ENCODE assay signal across 19 cellular contexts in the genomic region with DNA sequence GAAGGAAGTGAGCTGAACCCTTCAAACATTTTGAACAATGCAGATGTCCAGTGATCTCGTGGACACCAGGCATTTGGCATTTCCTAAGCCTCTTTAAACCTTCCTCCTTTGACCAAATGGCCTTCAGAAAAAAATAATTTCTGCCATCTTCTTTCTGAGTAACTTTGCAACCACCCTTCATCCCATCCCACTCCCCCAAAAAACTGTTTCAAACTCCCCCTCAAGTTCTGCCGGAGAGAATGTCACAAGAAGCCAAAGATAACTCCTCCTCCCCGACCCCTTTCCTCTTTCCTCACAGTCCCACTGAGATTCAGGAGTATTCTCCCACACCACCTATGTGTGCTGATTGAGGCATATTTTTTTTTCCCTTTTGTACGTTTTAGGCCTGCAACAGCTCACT. TPM values are rescaled to one million over a fixed set of nuclear protein-coding genes. Genes with fewer than 3 reads are reported as not detected.
A peak's percentile ranks its signal among the peaks of the same experiment; 100 is the strongest.
DNase-seq lines count a peak whose midpoint lies in the region; ATAC-seq, FAIRE-seq and TF ChIP-seq lines count a peak whose summit lies in the region.
"Had no signal": no experiment of that assay in that cellular context is flagged by ENCODE, and none has a peak within 500 bp of the region (broad histone marks: within the 10 kb centered on the region; RNA-seq: fewer than 3 reads in every experiment).

No MANE protein-coding gene starts in this region.

- peaks cover 6% of the 10 kb centered on the region; the same call in 1 of the 2 replicates for H3K9me3 ChIP-seq in OCI-LY1 (ENCODE audit: low read length)
- H3K9me3 ChIP-seq in naive thymus-derived CD4-positive, alpha-beta T cell (ENCODE audit: control insufficient read depth in 2 of 3, low read length in 3 of 3), result no peaks in the 10 kb centered on the region
- H3K9me3 ChIP-seq: HAP-1, thoracic aorta had no signal

- intact Hi-C loops in naive thymus-derived CD4-positive, alpha-beta T cell (cut with micrococcal nuclease), result no loop called here

- CTCF ChIA-PET in naive thymus-derived CD4-positive, alpha-beta T cell (lab: Charles Lee), result no interaction called here

- TF ChIP-seq CTCF in OCI-LY1 (IDR thresholded peaks at IDR 0.05; ENCODE audit: low read length) (no peak), glutamatergic neuron (IDR thresholded peaks at IDR 0.05; ENCODE audit: partially characterized antibody, unreplicated experiment) (no peak)

- H3K4me1 ChIP-seq in OCI-LY1 (ENCODE audit: insufficient read depth, low read length, severe bottlenecking), result peaks cover 20% of the 10 kb centered on the region
- H3K4me1 ChIP-seq in naive thymus-derived CD4-positive, alpha-beta T cell (ENCODE audit: control insufficient read depth in 2 of 2, insufficient read depth in 2 of 2, low read length in 2 of 2), result no peaks in the 10 kb centered on the region
- H3K4me1 ChIP-seq: HAP-1 had no signal

- no peak overlapping the region for H2AFZ ChIP-seq in OCI-LY1 (ENCODE audit: low read length)

- no peak overlapping the region for H3K4me3 ChIP-seq in OCI-LY1 (ENCODE audit: low read depth, low read length, poor library complexity, severe bottlenecking)
- no peak overlapping the region for H3K4me3 ChIP-seq in naive thymus-derived CD4-positive, alpha-beta T cell (ENCODE audit: low read length)
- H3K4me3 ChIP-seq: HAP-1, thoracic aorta had no signal

- no peaks in the 10 kb centered on the region for H3K9me2 ChIP-seq in OCI-LY1 (ENCODE audit: low read depth, low read length)

- POLR2A ChIA-PET in naive thymus-derived CD4-positive, alpha-beta T cell (lab: Charles Lee), result no interaction called here

- FAIRE-seq in H54 (lab: Jason Lieb, UNC), result no peak
- FAIRE-seq: D721Med, GM12891 had no signal

- H3F3A ChIP-seq in OCI-LY1 (ENCODE audit: insufficient read depth, low read length), result no peaks in the 10 kb centered on the region

- peaks cover 3% of the 10 kb centered on the region for H3K36me3 Mint-ChIP-seq in activated naive CD8-positive, alpha-beta T cell
- peaks cover 3% of the 10 kb centered on the region for H3K36me3 Mint-ChIP-seq in activated naive CD8-positive, alpha-beta T cell treated with anti-CD3 and anti-CD28 coated beads, Interleukin-2, amount 50 U/mL, for 24 hours (ENCODE audit: low read depth)
- H3K36me3 Mint-ChIP-seq in glutamatergic neuron (ENCODE audit: unreplicated experiment), result peaks cover 11% of the 10 kb centered on the region
- H3K36me3 Mint-ChIP-seq in naive thymus-derived CD4-positive, alpha-beta T cell, result peaks cover 0 to 12% (median 4%) of the 10 kb centered on the region in 5 donors

- TF ChIP-seq POLR2A in H54 (IDR thresholded peaks at IDR 0.05; ENCODE audit: low read depth, low read length), result no peak

- H3K79me2 ChIP-seq in OCI-LY1 (ENCODE audit: insufficient read depth, low read length), result no peaks in the 10 kb centered on the region

- H3K27ac Mint-ChIP-seq in activated naive CD8-positive, alpha-beta T cell, result no peak overlapping the region
- H3K27ac Mint-ChIP-seq in activated naive CD8-positive, alpha-beta T cell treated with anti-CD3 and anti-CD28 coated beads, Interleukin-2, amount 50 U/mL, for 24 hours, result no peak overlapping the region
- H3K27ac Mint-ChIP-seq in glutamatergic neuron (ENCODE audit: unreplicated experiment), result no peak overlapping the region
- H3K27ac Mint-ChIP-seq in naive thymus-derived CD4-positive, alpha-beta T cell, result no peak overlapping the region
- H3K27ac Mint-ChIP-seq: activated CD4-positive, alpha-beta memory T cell treated with anti-CD3 and anti-CD28 coated beads for 36 hours; stimulated activated naive B cell treated with anti-CD40 and anti-IgM and Interleukin-4, amounts not matched to agents 10 μg/mL and 1 μg/mL and 100 μg/mL, for 72 hours had no signal

- no peak overlapping the region for H3K9ac ChIP-seq in OCI-LY1 (ENCODE audit: low read length)

- peak overlapping the region; percentile 84; the same call in 1 of the 2 replicates for H3K4me2 ChIP-seq in OCI-LY1 (ENCODE audit: low read length)

- H4K20me1 ChIP-seq in OCI-LY1 (ENCODE audit: insufficient read depth, low read length), result no peaks in the 10 kb centered on the region

- ATAC-seq in activated naive CD8-positive, alpha-beta T cell treated with anti-CD3 and anti-CD28 coated beads, Interleukin-2, amount 50 U/mL, for 24 hours, result no peak
- no peak for ATAC-seq in naive thymus-derived CD4-positive, alpha-beta T cell
- ATAC-seq: Right ventricle myocardium inferior; stimulated activated naive B cell treated with anti-CD40 and anti-IgM and Interleukin-4, amounts not matched to agents 10 μg/mL and 1 μg/mL and 100 μg/mL, for 72 hours had no signal

- H3K4me1 Mint-ChIP-seq in activated naive CD8-positive, alpha-beta T cell (ENCODE audit: low read depth), result peaks cover 9% of the 10 kb centered on the region
- peaks cover 8% of the 10 kb centered on the region for H3K4me1 Mint-ChIP-seq in activated naive CD8-positive, alpha-beta T cell treated with anti-CD3 and anti-CD28 coated beads, Interleukin-2, amount 50 U/mL, for 24 hours
- peaks cover 5% of the 10 kb centered on the region for H3K4me1 Mint-ChIP-seq in glutamatergic neuron (ENCODE audit: low read depth, unreplicated experiment)
- H3K4me1 Mint-ChIP-seq in naive thymus-derived CD4-positive, alpha-beta T cell, result peaks cover 0 to 21% (median 10%) of the 10 kb centered on the region in 7 donors

- H3K27ac ChIP-seq in OCI-LY1 (ENCODE audit: low read depth, low read length, poor library complexity, severe bottlenecking), result no peak overlapping the region
- no peak overlapping the region for H3K27ac ChIP-seq in naive thymus-derived CD4-positive, alpha-beta T cell (ENCODE audit: low read depth, low read length)
- H3K27ac ChIP-seq: C4-2B, thoracic aorta had no signal

- peak overlapping the region; percentile 27 for H3K4me3 Mint-ChIP-seq in activated naive CD8-positive, alpha-beta T cell
- H3K4me3 Mint-ChIP-seq in activated naive CD8-positive, alpha-beta T cell treated with anti-CD3 and anti-CD28 coated beads, Interleukin-2, amount 50 U/mL, for 24 hours, result no peak overlapping the region
- peak overlapping the region; percentile 95 for H3K4me3 Mint-ChIP-seq in glutamatergic neuron (ENCODE audit: unreplicated experiment)
- H3K4me3 Mint-ChIP-seq in naive thymus-derived CD4-positive, alpha-beta T cell, result peak overlapping the region in 4 of 10 donors; percentile 33 to 86 (median 50)
- H3K4me3 Mint-ChIP-seq: activated CD4-positive, alpha-beta memory T cell treated with anti-CD3 and anti-CD28 coated beads for 36 hours had no signal

- H3K36me3 ChIP-seq in OCI-LY1 (ENCODE audit: insufficient read depth, low read length), result no peaks in the 10 kb centered on the region
- H3K36me3 ChIP-seq in naive thymus-derived CD4-positive, alpha-beta T cell (ENCODE audit: control insufficient read depth in 2 of 3, insufficient read depth in 3 of 3, low read length in 3 of 3), result no peaks in the 10 kb centered on the region
- H3K36me3 ChIP-seq: HAP-1, thoracic aorta had no signal

- DNase-seq in activated naive CD8-positive, alpha-beta T cell treated with anti-CD3 and anti-CD28 coated beads, Interleukin-2, amount 50 U/mL, for 24 hours, result no peak
- no peak for DNase-seq in glutamatergic neuron
- DNase-seq in RPMI8226, result no peak
- no peak for DNase-seq in H54 (ENCODE audit: insufficient read length, low spot score)
- DNase-seq in naive thymus-derived CD4-positive, alpha-beta T cell, result no peak
- DNase-seq: activated CD4-positive, alpha-beta memory T cell treated with anti-CD3 and anti-CD28 coated beads for 36 hours; activated naive CD4-positive, alpha-beta T cell treated with anti-CD3 and anti-CD28 coated beads, Interleukin-2, amount 50 U/mL, for 16 hours; NCI-H774; stimulated activated CD4-positive, alpha-beta T cell treated with anti-CD3 and anti-CD28 coated beads, Interleukin-4, amount 100 ng/mL, for 1 hour; stimulated activated naive B cell treated with anti-CD40 and anti-IgM and Interleukin-4, amounts not matched to agents 10 μg/mL and 1 μg/mL and 100 μg/mL, for 72 hours; T1000 had no signal

- H3K27me3 Mint-ChIP-seq in activated naive CD8-positive, alpha-beta T cell, result peaks cover 40% of the 10 kb centered on the region
- H3K27me3 Mint-ChIP-seq in activated naive CD8-positive, alpha-beta T cell treated with anti-CD3 and anti-CD28 coated beads, Interleukin-2, amount 50 U/mL, for 24 hours, result peaks cover 55% of the 10 kb centered on the region
- peaks cover 13% of the 10 kb centered on the region for H3K27me3 Mint-ChIP-seq in glutamatergic neuron (ENCODE audit: unreplicated experiment)
- peaks cover 58 to 72% (median 62%) of the 10 kb centered on the region in 5 donors for H3K27me3 Mint-ChIP-seq in naive thymus-derived CD4-positive, alpha-beta T cell

- peaks cover 6% of the 10 kb centered on the region for H3K9me3 Mint-ChIP-seq in activated naive CD8-positive, alpha-beta T cell (ENCODE audit: low read depth)
- peaks cover 10% of the 10 kb centered on the region for H3K9me3 Mint-ChIP-seq in activated naive CD8-positive, alpha-beta T cell treated with anti-CD3 and anti-CD28 coated beads, Interleukin-2, amount 50 U/mL, for 24 hours
- H3K9me3 Mint-ChIP-seq in glutamatergic neuron (ENCODE audit: unreplicated experiment), result peaks cover 2% of the 10 kb centered on the region
- H3K9me3 Mint-ChIP-seq in naive thymus-derived CD4-positive, alpha-beta T cell, result peaks cover 4 to 24% (median 9%) of the 10 kb centered on the region in 11 donors

- peaks cover 5% of the 10 kb centered on the region for H3K27me3 ChIP-seq in OCI-LY1 (ENCODE audit: insufficient read depth, low read length)
- H3K27me3 ChIP-seq in naive thymus-derived CD4-positive, alpha-beta T cell (ENCODE audit: control insufficient read depth in 2 of 2, insufficient read depth in 2 of 2, low read length in 2 of 2), result no peaks in the 10 kb centered on the region

RNA-seq across cellular contexts. Expression of gene KSR2, which starts 1.7 kb away (rescaled TPM):
- 0.47 TPM for total RNA-seq in glutamatergic neuron (ENCODE audit: unreplicated experiment)
- under 1 TPM in 2 of 5 experiments, not detected in 3; 0.03 to 0.07 TPM for total RNA-seq in naive thymus-derived CD4-positive, alpha-beta T cell
- not detected for polyA plus RNA-seq in naive thymus-derived CD4-positive, alpha-beta T cell
- total RNA-seq: Right ventricle myocardium inferior had no signal

RNA-seq across cellular contexts. Expression of gene RFC5, which starts 49.5 kb away (rescaled TPM):
- total RNA-seq in glutamatergic neuron (ENCODE audit: unreplicated experiment), result 8.4 TPM
- 10 to 100 TPM in 3 of 5 experiments, 1 to 10 TPM in 2; 6.3 to 40.3 (median 15.6) TPM for total RNA-seq in naive thymus-derived CD4-positive, alpha-beta T cell
- polyA plus RNA-seq in naive thymus-derived CD4-positive, alpha-beta T cell, result 10 to 100 TPM; 19.0 to 20.5 TPM
